In genomic region chr2:27050281-27050995, GRCh38 we compare ENCODE assay signal across 8 cellular contexts. TPM values are rescaled to one million over a fixed set of nuclear protein-coding genes. Genes with fewer than 3 reads are reported as not detected.
DNase-seq lines count a peak whose midpoint lies in the region; ATAC-seq and TF ChIP-seq lines count a peak whose summit lies in the region.

No MANE protein-coding gene starts in this region.

- H3K4me1 ChIP-seq in GM23248 (ENCODE audit: insufficient read depth) (peaks cover 4% of the 10 kb centered on the region; the same call in 1 of the 2 replicates), Karpas-422 (ENCODE audit: low read length) (peaks cover 23% of the 10 kb centered on the region)

- H3K9me2 ChIP-seq in GM23248 (ENCODE audit: insufficient read depth) (no peaks in the 10 kb centered on the region), Karpas-422 (replicated peaks; ENCODE audit: insufficient read depth, low read length) (no peaks in the 10 kb centered on the region)

- peaks cover 5% of the 10 kb centered on the region; the same call in 1 of the 2 replicates for H3K36me3 ChIP-seq in GM23248 (ENCODE audit: low read depth)
- H3K36me3 ChIP-seq in Karpas-422 (ENCODE audit: insufficient read depth, low read length) = no peaks in the 10 kb centered on the region

- ATAC-seq in activated T-helper 17 cell treated with anti-CD3 and anti-CD28 coated beads, Interleukin-2, amount 50 U/mL, for 72 hours (replicated peaks) = peak; percentile 73
- ATAC-seq in stimulated activated naive CD8-positive, alpha-beta T cell treated with anti-CD3 and anti-CD28 coated beads, Interleukin-15, Interleukin-2, amounts not matched to agents 100 U/mL and 50 U/mL, for 24 hours = peak; percentile 78

- H3K27ac ChIP-seq in GM23248 = peak overlapping the region; percentile 87
- H3K27ac ChIP-seq in Karpas-422 (ENCODE audit: low read length) = peak overlapping the region; percentile 79

- no peaks in the 10 kb centered on the region for H4K20me1 ChIP-seq in GM23248 (ENCODE audit: insufficient read depth)
- no peaks in the 10 kb centered on the region for H4K20me1 ChIP-seq in Karpas-422 (ENCODE audit: insufficient read depth, low read depth, low read length)

- H3K4me3 Mint-ChIP-seq in activated T-helper 17 cell treated with anti-CD3 and anti-CD28 coated beads, Interleukin-2, amount 50 U/mL, for 72 hours = peak overlapping the region; percentile 94
- H3K4me3 Mint-ChIP-seq in nephron = peak overlapping the region; percentile 97 to 98 (median 97)

- H3K79me2 ChIP-seq in GM23248 (ENCODE audit: insufficient read depth) (no peaks in the 10 kb centered on the region), Karpas-422 (ENCODE audit: low read length) (peaks cover 4% of the 10 kb centered on the region; the same call in 1 of the 2 replicates)

- H3K4me2 ChIP-seq in GM23248 (ENCODE audit: unreplicated experiment) (peak overlapping the region; percentile 95), Karpas-422 (ENCODE audit: low read depth, low read length, poor library complexity, severe bottlenecking) (peak overlapping the region; percentile 89)

- H2AFZ ChIP-seq in GM23248 = peak overlapping the region; percentile 61
- H2AFZ ChIP-seq in Karpas-422 (ENCODE audit: low read length) = peak overlapping the region; percentile 72

- in situ Hi-C loops in GM23248 (cut with MboI) = no loop called here

- H3K36me3 Mint-ChIP-seq in activated T-helper 17 cell treated with anti-CD3 and anti-CD28 coated beads, Interleukin-2, amount 50 U/mL, for 72 hours (ENCODE audit: low read depth) = peaks cover 26% of the 10 kb centered on the region
- peaks cover 24% of the 10 kb centered on the region for H3K36me3 Mint-ChIP-seq in nephron (ENCODE audit: low read depth)

- peak; percentile 49 to 55 (median 51) for TF ChIP-seq CTCF in nephron (IDR thresholded peaks at IDR 0.05; ENCODE audit: unreplicated experiment in 3 of 3)

- 1 to 2% methylated on average over 46 to 48 of the region's 48 CpGs for WGBS in GM23248 (ENCODE audit: low coverage in 1 of 2, low lambda C conversion rate in 2 of 2, missing lambda C conversion rate in 2 of 2), 2 experiments

- peaks cover 6% of the 10 kb centered on the region for H3K27me3 Mint-ChIP-seq in activated T-helper 17 cell treated with anti-CD3 and anti-CD28 coated beads, Interleukin-2, amount 50 U/mL, for 72 hours
- H3K27me3 Mint-ChIP-seq in nephron (ENCODE audit: low read depth) = peaks cover 4% of the 10 kb centered on the region

- no peaks in the 10 kb centered on the region for H3K27me3 ChIP-seq in GM23248 (replicated peaks; ENCODE audit: insufficient read depth)
- no peaks in the 10 kb centered on the region for H3K27me3 ChIP-seq in Karpas-422 (ENCODE audit: low read length)

- H3K9ac ChIP-seq in GM23248 = peak overlapping the region; percentile 80
- peak overlapping the region; percentile 80 for H3K9ac ChIP-seq in Karpas-422 (ENCODE audit: low read length)

- H3K4me1 Mint-ChIP-seq in activated T-helper 17 cell treated with anti-CD3 and anti-CD28 coated beads, Interleukin-2, amount 50 U/mL, for 72 hours = peaks cover 18% of the 10 kb centered on the region
- H3K4me1 Mint-ChIP-seq in nephron = peaks cover 16% of the 10 kb centered on the region

- H3K27ac Mint-ChIP-seq in activated T-helper 17 cell treated with anti-CD3 and anti-CD28 coated beads, Interleukin-2, amount 50 U/mL, for 72 hours = peak overlapping the region; percentile 100
- peak overlapping the region; percentile 96 to 99 (median 97) for H3K27ac Mint-ChIP-seq in nephron

- peak overlapping the region; percentile 90 for H3K4me3 ChIP-seq in GM23248
- H3K4me3 ChIP-seq in Karpas-422 (ENCODE audit: low read length) = peak overlapping the region; percentile 89

- peaks cover 31% of the 10 kb centered on the region for H3F3A ChIP-seq in GM23248 (ENCODE audit: insufficient read depth)

- H3K9me3 ChIP-seq in GM23248 (ENCODE audit: low read depth) = no peaks in the 10 kb centered on the region
- H3K9me3 ChIP-seq in Karpas-422 (ENCODE audit: low read length) = no peaks in the 10 kb centered on the region

- DNase-seq in Daoy (ENCODE audit: low read depth) = peak; percentile 93
- DNase-seq in GM23248 = peak; percentile 96
- peak; percentile 97 for DNase-seq in Karpas-422
- peak; percentile 94 for DNase-seq in RPMI7951 (ENCODE audit: low read depth)
- DNase-seq in fibroblast of peridontal ligament (ENCODE audit: extremely low read depth) = peak; percentile 99
- peak; percentile 85 for DNase-seq in stimulated activated naive CD8-positive, alpha-beta T cell treated with anti-CD3 and anti-CD28 coated beads, Interleukin-15, Interleukin-2, amounts not matched to agents 100 U/mL and 50 U/mL, for 24 hours

- H3K9me3 Mint-ChIP-seq in activated T-helper 17 cell treated with anti-CD3 and anti-CD28 coated beads, Interleukin-2, amount 50 U/mL, for 72 hours = peaks cover 8% of the 10 kb centered on the region
- H3K9me3 Mint-ChIP-seq in nephron = no peaks in the 10 kb centered on the region

RNA-seq across cellular contexts. Expression of gene AGBL5, which starts 1.0 kb away (rescaled TPM):
- total RNA-seq in Daoy (2014; rRNA removed; shearing (Covaris generic)) = 19.3 and 22.5 TPM in 2 replicates
- 15.2 and 17.8 TPM in 2 replicates for total RNA-seq in GM23248 (2014; rRNA removed; shearing (Covaris generic))
- 19.7 TPM in 2 replicates for polyA plus RNA-seq in GM23248 (2016; fragmentation: Nextera tagmentation; extraction: Ambion mirVana)
- total RNA-seq in Karpas-422 (2014; rRNA removed; shearing (Covaris generic); ENCODE audit: low replicate concordance) = 30.0 and 35.7 TPM in 2 replicates
- total RNA-seq in RPMI7951 (2014; rRNA removed; shearing (Covaris generic)) = 29.1 and 32.3 TPM in 2 replicates
- 10 to 100 TPM; 13.1 to 14.3 TPM for total RNA-seq in activated T-helper 17 cell treated with anti-CD3 and anti-CD28 coated beads, Interleukin-2, amount 50 U/mL, for 72 hours

RNA-seq across cellular contexts. Expression of gene TMEM214, which starts 17.7 kb away (rescaled TPM):
- total RNA-seq in Daoy (2014; rRNA removed; shearing (Covaris generic)) = 36.7 and 42.7 TPM in 2 replicates
- 74.9 and 90.4 TPM in 2 replicates for total RNA-seq in GM23248 (2014; rRNA removed; shearing (Covaris generic))
- polyA plus RNA-seq in GM23248 (2016; fragmentation: Nextera tagmentation; extraction: Ambion mirVana) = 70.9 and 75.7 TPM in 2 replicates
- total RNA-seq in Karpas-422 (2014; rRNA removed; shearing (Covaris generic); ENCODE audit: low replicate concordance) = 20.8 and 31.8 TPM in 2 replicates
- 69.5 and 99.8 TPM in 2 replicates for total RNA-seq in RPMI7951 (2014; rRNA removed; shearing (Covaris generic))
- total RNA-seq in activated T-helper 17 cell treated with anti-CD3 and anti-CD28 coated beads, Interleukin-2, amount 50 U/mL, for 72 hours = 10 to 100 TPM; 73.3 to 81.5 TPM

RNA-seq across cellular contexts. Expression of gene OST4, which starts 21.0 kb away (rescaled TPM):
- 184 and 194 TPM in 2 replicates for total RNA-seq in Daoy (2014; rRNA removed; shearing (Covaris generic))
- total RNA-seq in GM23248 (2014; rRNA removed; shearing (Covaris generic)) = 445 and 499 TPM in 2 replicates
- 906 and 942 TPM in 2 replicates for polyA plus RNA-seq in GM23248 (2016; fragmentation: Nextera tagmentation; extraction: Ambion mirVana)
- 201 and 402 TPM in 2 replicates for total RNA-seq in Karpas-422 (2014; rRNA removed; shearing (Covaris generic); ENCODE audit: low replicate concordance)
- 784 and 843 TPM in 2 replicates for total RNA-seq in RPMI7951 (2014; rRNA removed; shearing (Covaris generic))
- 100 to 1,000 TPM; 286 to 313 TPM for total RNA-seq in activated T-helper 17 cell treated with anti-CD3 and anti-CD28 coated beads, Interleukin-2, amount 50 U/mL, for 72 hours

RNA-seq across cellular contexts. Expression of gene EMILIN1, which starts 28.0 kb away (rescaled TPM):
- 6.0 and 10.2 TPM in 2 replicates for total RNA-seq in Daoy (2014; rRNA removed; shearing (Covaris generic))
- total RNA-seq in GM23248 (2014; rRNA removed; shearing (Covaris generic)) = 219 and 229 TPM in 2 replicates
- polyA plus RNA-seq in GM23248 (2016; fragmentation: Nextera tagmentation; extraction: Ambion mirVana) = 61.5 and 65.0 TPM in 2 replicates
- total RNA-seq in Karpas-422 (2014; rRNA removed; shearing (Covaris generic); ENCODE audit: low replicate concordance) = 0.47 TPM in 1 of 2 replicates, not detected in the other
- total RNA-seq in RPMI7951 (2014; rRNA removed; shearing (Covaris generic)) = 27.6 and 44.8 TPM in 2 replicates
- total RNA-seq in activated T-helper 17 cell treated with anti-CD3 and anti-CD28 coated beads, Interleukin-2, amount 50 U/mL, for 72 hours = under 1 TPM; 0.42 to 0.93 TPM

RNA-seq across cellular contexts. Expression of gene KHK, which starts 36.1 kb away (rescaled TPM):
- 1.1 and 2.9 TPM in 2 replicates for total RNA-seq in Daoy (2014; rRNA removed; shearing (Covaris generic))
- not detected in 2 replicates for total RNA-seq in GM23248 (2014; rRNA removed; shearing (Covaris generic))
- polyA plus RNA-seq in GM23248 (2016; fragmentation: Nextera tagmentation; extraction: Ambion mirVana) = 0.24 and 0.51 TPM in 2 replicates
- 3.5 and 4.1 TPM in 2 replicates for total RNA-seq in Karpas-422 (2014; rRNA removed; shearing (Covaris generic); ENCODE audit: low replicate concordance)
- 4.1 and 5.8 TPM in 2 replicates for total RNA-seq in RPMI7951 (2014; rRNA removed; shearing (Covaris generic))
- total RNA-seq in activated T-helper 17 cell treated with anti-CD3 and anti-CD28 coated beads, Interleukin-2, amount 50 U/mL, for 72 hours = 10 to 100 TPM in 1 of 2 donors, 1 to 10 TPM in 1; 5.9 to 10.5 TPM

Comparison
In these comparisons a context has a peak if more than half of its experiments do, and no peak if none do; other contexts are left out.
1. Peak in every context shown above with its lines: DNase-seq, ATAC-seq, H3K4me3 ChIP-seq and H3K27ac ChIP-seq.